In the genomic region with DNA sequence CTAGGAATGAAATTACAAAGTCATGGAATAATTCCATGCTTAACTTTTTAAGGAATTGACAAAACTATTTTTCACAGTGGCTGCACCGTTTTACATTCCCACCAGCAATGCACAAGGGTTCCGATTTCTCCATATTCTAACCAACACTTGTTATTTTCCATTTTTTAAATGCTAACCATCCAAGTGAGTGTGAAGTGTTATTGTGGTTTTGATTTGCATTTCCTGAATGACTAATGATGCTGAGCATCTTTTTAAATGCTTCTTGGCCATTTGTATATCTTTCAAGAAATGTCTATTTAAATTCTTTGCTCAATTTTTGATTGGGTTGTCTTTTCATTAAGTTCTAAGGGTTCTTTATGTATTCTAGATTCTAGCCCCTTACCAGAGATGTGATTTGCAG, we compare ENCODE assay signal across 19 cellular contexts.
DNase-seq lines count a peak whose midpoint lies in the region; ATAC-seq and TF ChIP-seq lines count a peak whose summit lies in the region.
"Had no signal": no experiment of that assay in that cellular context is flagged by ENCODE, and none has a peak within 500 bp of the region (broad histone marks: within the 10 kb centered on the region; RNA-seq: fewer than 3 reads in every experiment).

No MANE protein-coding gene starts in this region.

- no peaks in the 10 kb centered on the region for H3K79me2 ChIP-seq in OCI-LY3 (ENCODE audit: low read length)

- no peaks in the 10 kb centered on the region for H4K20me1 ChIP-seq in OCI-LY3 (ENCODE audit: insufficient read depth, low read length)
- H4K20me1 ChIP-seq: BLaER1 treated with 17β-estradiol and CSF1 and Interleukin-3, amounts not matched to agents 10 nM and 100 nM had no signal

- H3K4me3 ChIP-seq in OCI-LY3 (ENCODE audit: low read length), result no peak overlapping the region
- H3K4me3 ChIP-seq: A549; BLaER1 treated with 17β-estradiol and CSF1 and Interleukin-3, amounts not matched to agents 10 nM and 100 nM had no signal

- no peak for ATAC-seq in HG03442 (IDR thresholded peaks at IDR 0.05; ENCODE audit: unreplicated experiment)
- ATAC-seq: A549; CD8-positive, alpha-beta T cell had no signal

- no peaks in the 10 kb centered on the region for H3K36me3 ChIP-seq in OCI-LY3 (replicated peaks; ENCODE audit: low read depth, low read length)
- H3K36me3 ChIP-seq: BLaER1 treated with 17β-estradiol and CSF1 and Interleukin-3, amounts not matched to agents 10 nM and 100 nM had no signal

- peak overlapping the region; percentile 24 for H3K4me2 ChIP-seq in OCI-LY3 (ENCODE audit: low read length)
- H3K4me2 ChIP-seq: A549; BLaER1 treated with 17β-estradiol and CSF1 and Interleukin-3, amounts not matched to agents 10 nM and 100 nM had no signal

- H3K27me3 ChIP-seq in OCI-LY3 (ENCODE audit: low read depth, low read length), result no peaks in the 10 kb centered on the region
- H3K27me3 ChIP-seq: BLaER1 treated with 17β-estradiol and CSF1 and Interleukin-3, amounts not matched to agents 10 nM and 100 nM had no signal

- intact Hi-C loops in activated CD4-positive, alpha-beta T cell treated with anti-CD3 and anti-CD28 coated beads, Interleukin-2, amount 10 ng/mL, durations not matched to agents 24 days and 14 days (cut with micrococcal nuclease), result loop anchor here (5.0 kb wide), 1 partner anchor 342 kb away; no protein-coding TSS in a partner anchor
- intact Hi-C loops in activated T-helper 2 cell treated with anti-CD3 and anti-CD28 coated beads, Interferon-gamma antibody, Interleukin-2, Interleukin-4, amounts not matched to agents 10 μg/mL and 5 μg/mL and 100 μg/mL, durations not matched to agents 14 hours and 24 hours and 36 hours (cut with micrococcal nuclease), result loop anchor here (10.0 kb wide), 1 partner anchor 69 kb away; no protein-coding TSS in a partner anchor

- no peaks in the 10 kb centered on the region for H3K27me3 Mint-ChIP-seq in activated CD4-positive, alpha-beta T cell treated with anti-CD3 and anti-CD28 coated beads, Interleukin-2, amount 10 ng/mL, durations not matched to agents 24 days and 14 days
- no peaks in the 10 kb centered on the region for H3K27me3 Mint-ChIP-seq in activated T-helper 2 cell treated with anti-CD3 and anti-CD28 coated beads, Interferon-gamma antibody, Interleukin-2, Interleukin-4, amounts not matched to agents 10 μg/mL and 5 μg/mL and 100 μg/mL, durations not matched to agents 14 hours and 24 hours and 36 hours (ENCODE audit: low read depth)
- H3K27me3 Mint-ChIP-seq: B cell; CD4-positive, alpha-beta T cell had no signal

- no peak overlapping the region for H3K9ac ChIP-seq in OCI-LY3 (ENCODE audit: low read length)
- H3K9ac ChIP-seq: BLaER1 treated with 17β-estradiol and CSF1 and Interleukin-3, amounts not matched to agents 10 nM and 100 nM had no signal

- DNase-seq in activated CD4-positive, alpha-beta T cell treated with anti-CD3 and anti-CD28 coated beads, Interleukin-2, amount 10 ng/mL, durations not matched to agents 24 days and 14 days, result no peak
- no peak for DNase-seq in activated CD4-positive, alpha-beta T cell treated with anti-CD3 and anti-CD28 coated beads for 1 hour
- DNase-seq in activated T-helper 2 cell treated with anti-CD3 and anti-CD28 coated beads, Interferon-gamma antibody, Interleukin-2, Interleukin-4, amounts not matched to agents 10 μg/mL and 5 μg/mL and 100 μg/mL, durations not matched to agents 14 hours and 24 hours and 36 hours (ENCODE audit: low spot score), result no peak
- DNase-seq in stimulated activated CD4-positive, alpha-beta T cell treated with anti-CD3 and anti-CD28 coated beads, Interleukin-4, amount 100 ng/mL, for 1 hour, result no peak
- no peak for DNase-seq in NCI-H187 (lab: John Stamatoyannopoulos, UW)
- DNase-seq: AML-193; Caco-2; Calu3; CD4-positive, alpha-beta T cell; CD8-positive, alpha-beta T cell; DMS79 treated with DMSO at 0.1 percent for 48 hours; GF-D8 had no signal

- no peaks in the 10 kb centered on the region for H3K36me3 Mint-ChIP-seq in activated CD4-positive, alpha-beta T cell treated with anti-CD3 and anti-CD28 coated beads, Interleukin-2, amount 10 ng/mL, durations not matched to agents 24 days and 14 days (ENCODE audit: low read depth)
- no peaks in the 10 kb centered on the region for H3K36me3 Mint-ChIP-seq in activated T-helper 2 cell treated with anti-CD3 and anti-CD28 coated beads, Interferon-gamma antibody, Interleukin-2, Interleukin-4, amounts not matched to agents 10 μg/mL and 5 μg/mL and 100 μg/mL, durations not matched to agents 14 hours and 24 hours and 36 hours (ENCODE audit: low read depth)
- H3K36me3 Mint-ChIP-seq: CD8-positive, alpha-beta T cell had no signal

- H3K4me1 ChIP-seq in OCI-LY3 (ENCODE audit: low read length), result peaks cover 27% of the 10 kb centered on the region
- H3K4me1 ChIP-seq: A549; BLaER1 treated with 17β-estradiol and CSF1 and Interleukin-3, amounts not matched to agents 10 nM and 100 nM; Caco-2 had no signal

- no peak overlapping the region for H3K4me3 Mint-ChIP-seq in activated CD4-positive, alpha-beta T cell treated with anti-CD3 and anti-CD28 coated beads, Interleukin-2, amount 10 ng/mL, durations not matched to agents 24 days and 14 days
- H3K4me3 Mint-ChIP-seq in activated T-helper 2 cell treated with anti-CD3 and anti-CD28 coated beads, Interferon-gamma antibody, Interleukin-2, Interleukin-4, amounts not matched to agents 10 μg/mL and 5 μg/mL and 100 μg/mL, durations not matched to agents 14 hours and 24 hours and 36 hours (ENCODE audit: low read depth), result no peak overlapping the region
- H3K4me3 Mint-ChIP-seq: B cell; CD4-positive, alpha-beta T cell; CD8-positive, alpha-beta T cell had no signal

- H3K27ac Mint-ChIP-seq in activated CD4-positive, alpha-beta T cell treated with anti-CD3 and anti-CD28 coated beads, Interleukin-2, amount 10 ng/mL, durations not matched to agents 24 days and 14 days, result peak overlapping the region; percentile 23
- peak overlapping the region; percentile 71 for H3K27ac Mint-ChIP-seq in activated T-helper 2 cell treated with anti-CD3 and anti-CD28 coated beads, Interferon-gamma antibody, Interleukin-2, Interleukin-4, amounts not matched to agents 10 μg/mL and 5 μg/mL and 100 μg/mL, durations not matched to agents 14 hours and 24 hours and 36 hours
- H3K27ac Mint-ChIP-seq: B cell; CD4-positive, alpha-beta T cell; CD8-positive, alpha-beta T cell had no signal

- H3K27ac ChIP-seq in OCI-LY3 (ENCODE audit: low read length), result no peak overlapping the region
- H3K27ac ChIP-seq: 22Rv1; A549; BLaER1 treated with 17β-estradiol and CSF1 and Interleukin-3, amounts not matched to agents 10 nM and 100 nM; C4-2B had no signal

- H2AFZ ChIP-seq in OCI-LY3 (ENCODE audit: low read depth, low read length), result no peak overlapping the region

- H3K9me3 Mint-ChIP-seq in activated CD4-positive, alpha-beta T cell treated with anti-CD3 and anti-CD28 coated beads, Interleukin-2, amount 10 ng/mL, durations not matched to agents 24 days and 14 days, result peaks cover 1% of the 10 kb centered on the region
- H3K9me3 Mint-ChIP-seq in activated T-helper 2 cell treated with anti-CD3 and anti-CD28 coated beads, Interferon-gamma antibody, Interleukin-2, Interleukin-4, amounts not matched to agents 10 μg/mL and 5 μg/mL and 100 μg/mL, durations not matched to agents 14 hours and 24 hours and 36 hours, result no peaks in the 10 kb centered on the region
- H3K9me3 Mint-ChIP-seq: CD8-positive, alpha-beta T cell had no signal

- TF ChIP-seq CTCF in OCI-LY3 (IDR thresholded peaks at IDR 0.05; ENCODE audit: low read depth, low read length), result no peak

- no peaks in the 10 kb centered on the region for H3K9me3 ChIP-seq in OCI-LY3 (ENCODE audit: insufficient read depth, low read length)
- H3K9me3 ChIP-seq: A549; BLaER1 treated with 17β-estradiol and CSF1 and Interleukin-3, amounts not matched to agents 10 nM and 100 nM; Caco-2 had no signal

- peaks cover 14% of the 10 kb centered on the region for H3K4me1 Mint-ChIP-seq in activated CD4-positive, alpha-beta T cell treated with anti-CD3 and anti-CD28 coated beads, Interleukin-2, amount 10 ng/mL, durations not matched to agents 24 days and 14 days
- peaks cover 23% of the 10 kb centered on the region for H3K4me1 Mint-ChIP-seq in activated T-helper 2 cell treated with anti-CD3 and anti-CD28 coated beads, Interferon-gamma antibody, Interleukin-2, Interleukin-4, amounts not matched to agents 10 μg/mL and 5 μg/mL and 100 μg/mL, durations not matched to agents 14 hours and 24 hours and 36 hours (ENCODE audit: low read depth)
- H3K4me1 Mint-ChIP-seq: B cell had no signal
